ENCODE assay signal across 9 cellular contexts in the genomic region with DNA sequence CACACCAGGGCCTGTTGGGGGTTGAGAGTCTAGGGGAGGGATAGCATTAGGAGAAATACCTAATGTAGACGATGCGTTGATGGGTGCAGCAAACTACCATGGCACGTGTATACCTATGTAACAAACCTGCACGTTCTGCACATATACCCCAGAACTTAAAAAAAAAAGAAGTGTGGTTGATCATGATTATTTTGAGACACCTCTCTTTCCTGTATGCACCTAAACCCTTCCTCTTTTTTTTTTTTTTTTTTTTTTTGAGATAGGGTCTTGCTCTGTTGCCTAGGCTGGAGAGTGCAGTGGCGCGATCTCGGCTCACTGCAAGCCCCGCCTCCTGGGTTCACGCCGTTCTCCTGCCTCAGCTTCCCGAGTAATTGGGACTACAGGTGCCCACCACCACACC. TPM values are rescaled to one million over a fixed set of nuclear protein-coding genes. Genes with fewer than 3 reads are reported as not detected.
"Had no signal": no experiment of that assay in that cellular context is flagged by ENCODE, and none has a peak within 500 bp of the region (broad histone marks: within the 10 kb centered on the region; RNA-seq: fewer than 3 reads in every experiment).

No MANE protein-coding gene starts in this region.

RNA-seq across cellular contexts. Expression of gene PLEKHG7, which starts 31.3 kb away (rescaled TPM):
- total RNA-seq: PC-3, PC-9, Right ventricle myocardium inferior, Right ventricle myocardium superior, RPMI7951, SJCRH30, SJSA1, SK-MEL-5 had no signal
- polyA plus RNA-seq: SK-N-SH had no signal
